In the genomic region with DNA sequence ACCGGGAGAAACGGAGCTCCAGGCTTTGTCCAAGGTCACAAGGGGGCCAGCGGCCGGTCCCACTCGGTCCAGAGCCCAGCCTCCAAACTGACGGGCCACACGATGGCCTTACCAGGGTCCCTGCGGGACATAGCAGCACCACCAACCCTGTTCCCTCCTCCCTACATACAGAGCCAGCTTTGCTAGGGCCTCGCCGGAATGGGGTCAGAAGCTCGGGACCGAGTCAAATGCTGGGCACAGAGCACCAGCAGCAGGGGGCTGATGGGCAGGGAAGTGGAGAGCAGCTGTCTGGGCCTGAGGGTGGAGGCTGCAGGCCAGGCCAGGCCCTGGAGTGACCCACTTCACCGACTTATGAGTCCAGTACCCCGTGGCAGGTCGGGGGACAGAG, we compare ENCODE assay signal across 20 cellular contexts. TPM values are rescaled to one million over a fixed set of nuclear protein-coding genes. Genes with fewer than 3 reads are reported as not detected.
DNase-seq lines count a peak whose midpoint lies in the region; ATAC-seq and TF ChIP-seq lines count a peak whose summit lies in the region.
"Had no signal": no experiment of that assay in that cellular context is flagged by ENCODE, and none has a peak within 500 bp of the region (broad histone marks: within the 10 kb centered on the region; RNA-seq: fewer than 3 reads in every experiment).

No MANE protein-coding gene starts in this region.

- peaks cover 31% of the 10 kb centered on the region for H3K27me3 ChIP-seq in lower lobe of right lung (ENCODE audit: low read depth)
- H3K27me3 ChIP-seq: adrenal gland had no signal

- no peak overlapping the region for H3K27ac Mint-ChIP-seq in stimulated activated naive CD8-positive, alpha-beta T cell treated with anti-CD3 and anti-CD28 coated beads, Interleukin-15, amount 100 ng/mL, for 72 hours
- H3K27ac Mint-ChIP-seq in activated T-helper 1 cell treated with anti-CD3 and anti-CD28 coated beads, Interleukin-12 subunit alpha, Interleukin-12 subunit beta, Interleukin-2, Interleukin-4 antibody, amounts not matched to agents 30 ng/mL and 10 ng/mL and 1 ng/mL, durations not matched to agents 14 hours and 24 hours and 36 hours = no peak overlapping the region
- H3K27ac Mint-ChIP-seq: CD8-positive, alpha-beta T cell; natural killer cell treated with Interleukin-12 subunit alpha and Interleukin-12 subunit beta and Interleukin-15 and Interleukin-18, amount 100 ng/mL, for 72 hours; stimulated activated memory B cell treated with anti-CD40 and anti-IgM and Interleukin-4, amounts not matched to agents 10 μg/mL and 1 μg/mL and 100 μg/mL, for 72 hours had no signal

- no peaks in the 10 kb centered on the region for H3K36me3 Mint-ChIP-seq in activated T-helper 1 cell treated with anti-CD3 and anti-CD28 coated beads, Interleukin-12 subunit alpha, Interleukin-12 subunit beta, Interleukin-2, Interleukin-4 antibody, amounts not matched to agents 30 ng/mL and 10 ng/mL and 1 ng/mL, durations not matched to agents 14 hours and 24 hours and 36 hours (ENCODE audit: low read depth)
- H3K36me3 Mint-ChIP-seq: CD8-positive, alpha-beta T cell; natural killer cell treated with Interleukin-12 subunit alpha and Interleukin-12 subunit beta and Interleukin-15 and Interleukin-18, amount 100 ng/mL, for 72 hours; stimulated activated memory B cell treated with anti-CD40 and anti-IgM and Interleukin-4, amounts not matched to agents 10 μg/mL and 1 μg/mL and 100 μg/mL, for 72 hours had no signal

- no peak overlapping the region for H3K4me3 ChIP-seq in lower lobe of right lung

- peaks cover 6% of the 10 kb centered on the region for H3K4me1 ChIP-seq in lower lobe of right lung

- intact Hi-C loops in lower lobe of right lung (cut with DNase I) = no loop called here
- intact Hi-C loops in activated T-helper 1 cell treated with anti-CD3 and anti-CD28 coated beads, Interleukin-12 subunit alpha, Interleukin-12 subunit beta, Interleukin-2, Interleukin-4 antibody, amounts not matched to agents 30 ng/mL and 10 ng/mL and 1 ng/mL, durations not matched to agents 14 hours and 24 hours and 36 hours (cut with micrococcal nuclease) = loop anchor here (10.0 kb wide), 1 partner anchor 190 kb away; no protein-coding TSS in a partner anchor

- H3K4me3 Mint-ChIP-seq in stimulated activated naive CD8-positive, alpha-beta T cell treated with anti-CD3 and anti-CD28 coated beads, Interleukin-15, amount 100 ng/mL, for 72 hours = peak overlapping the region in 1 of 2 donors; percentile 20
- no peak overlapping the region for H3K4me3 Mint-ChIP-seq in activated T-helper 1 cell treated with anti-CD3 and anti-CD28 coated beads, Interleukin-12 subunit alpha, Interleukin-12 subunit beta, Interleukin-2, Interleukin-4 antibody, amounts not matched to agents 30 ng/mL and 10 ng/mL and 1 ng/mL, durations not matched to agents 14 hours and 24 hours and 36 hours
- H3K4me3 Mint-ChIP-seq: CD8-positive, alpha-beta T cell; natural killer cell treated with Interleukin-12 subunit alpha and Interleukin-12 subunit beta and Interleukin-15 and Interleukin-18, amount 100 ng/mL, for 72 hours; stimulated activated memory B cell treated with anti-CD40 and anti-IgM and Interleukin-4, amounts not matched to agents 10 μg/mL and 1 μg/mL and 100 μg/mL, for 72 hours had no signal

- TF ChIP-seq CTCF in lower lobe of right lung (IDR thresholded peaks at IDR 0.05) = no peak

- H3K9me3 ChIP-seq in lower lobe of right lung = no peaks in the 10 kb centered on the region
- H3K9me3 ChIP-seq: adrenal gland, upper lobe of right lung had no signal

- no peak for DNase-seq in stimulated activated naive CD8-positive, alpha-beta T cell treated with anti-CD3 and anti-CD28 coated beads, Interleukin-15, amount 100 ng/mL, for 72 hours
- no peak for DNase-seq in stimulated activated naive CD8-positive, alpha-beta T cell treated with anti-CD3 and anti-CD28 coated beads, Interleukin-15, Interleukin-2, amounts not matched to agents 100 U/mL and 50 U/mL, for 24 hours
- DNase-seq in lower lobe of right lung = no peak
- DNase-seq in activated T-helper 1 cell treated with anti-CD3 and anti-CD28 coated beads, Interleukin-12 subunit alpha, Interleukin-12 subunit beta, Interleukin-2, Interleukin-4 antibody, amounts not matched to agents 30 ng/mL and 10 ng/mL and 1 ng/mL, durations not matched to agents 14 hours and 24 hours and 36 hours (ENCODE audit: low spot score) = no peak
- DNase-seq in dedifferentiated amniotic fluid mesenchymal stem cell (ENCODE audit: extremely low spot score) = no peak
- DNase-seq in EL = no peak
- DNase-seq: activated effector memory CD4-positive, alpha-beta T cell treated with anti-CD3 and anti-CD28 coated beads, Interleukin-2, amount 50 U/mL, for 16 hours; CD8-positive, alpha-beta T cell; dorsolateral prefrontal cortex; mesenchymal stem cell; NCI-H1105 treated with DMSO at 0.1 percent for 48 hours; NCI-H2171 had no signal

- H3K9me3 Mint-ChIP-seq in stimulated activated naive CD8-positive, alpha-beta T cell treated with anti-CD3 and anti-CD28 coated beads, Interleukin-15, amount 100 ng/mL, for 72 hours = no peaks in the 10 kb centered on the region
- H3K9me3 Mint-ChIP-seq in activated T-helper 1 cell treated with anti-CD3 and anti-CD28 coated beads, Interleukin-12 subunit alpha, Interleukin-12 subunit beta, Interleukin-2, Interleukin-4 antibody, amounts not matched to agents 30 ng/mL and 10 ng/mL and 1 ng/mL, durations not matched to agents 14 hours and 24 hours and 36 hours = no peaks in the 10 kb centered on the region
- H3K9me3 Mint-ChIP-seq: CD8-positive, alpha-beta T cell; natural killer cell treated with Interleukin-12 subunit alpha and Interleukin-12 subunit beta and Interleukin-15 and Interleukin-18, amount 100 ng/mL, for 72 hours; stimulated activated memory B cell treated with anti-CD40 and anti-IgM and Interleukin-4, amounts not matched to agents 10 μg/mL and 1 μg/mL and 100 μg/mL, for 72 hours had no signal

- peaks cover 66% of the 10 kb centered on the region for H3K27me3 Mint-ChIP-seq in stimulated activated naive CD8-positive, alpha-beta T cell treated with anti-CD3 and anti-CD28 coated beads, Interleukin-15, amount 100 ng/mL, for 72 hours
- H3K27me3 Mint-ChIP-seq in activated T-helper 1 cell treated with anti-CD3 and anti-CD28 coated beads, Interleukin-12 subunit alpha, Interleukin-12 subunit beta, Interleukin-2, Interleukin-4 antibody, amounts not matched to agents 30 ng/mL and 10 ng/mL and 1 ng/mL, durations not matched to agents 14 hours and 24 hours and 36 hours (ENCODE audit: insufficient read depth) = peaks cover 32% of the 10 kb centered on the region

- ATAC-seq in stimulated activated naive CD8-positive, alpha-beta T cell treated with anti-CD3 and anti-CD28 coated beads, Interleukin-15, amount 100 ng/mL, for 72 hours = peak; percentile 14
- no peak for ATAC-seq in stimulated activated naive CD8-positive, alpha-beta T cell treated with anti-CD3 and anti-CD28 coated beads, Interleukin-15, Interleukin-2, amounts not matched to agents 100 U/mL and 50 U/mL, for 24 hours
- ATAC-seq in esophagus mucosa (peak; percentile 5), lower lobe of right lung (peak; percentile 3 to 6), GM19452 (IDR thresholded peaks at IDR 0.05; ENCODE audit: unreplicated experiment) (no peak)
- ATAC-seq: activated CD4-positive, CD25-positive, alpha-beta regulatory T cell treated with anti-CD3 and anti-CD28 coated beads, Interleukin-2, amount 50 U/mL, for 24 hours; CD8-positive, alpha-beta T cell had no signal

- H3K4me1 Mint-ChIP-seq in stimulated activated naive CD8-positive, alpha-beta T cell treated with anti-CD3 and anti-CD28 coated beads, Interleukin-15, amount 100 ng/mL, for 72 hours = peaks cover 9% of the 10 kb centered on the region
- no peaks in the 10 kb centered on the region for H3K4me1 Mint-ChIP-seq in activated T-helper 1 cell treated with anti-CD3 and anti-CD28 coated beads, Interleukin-12 subunit alpha, Interleukin-12 subunit beta, Interleukin-2, Interleukin-4 antibody, amounts not matched to agents 30 ng/mL and 10 ng/mL and 1 ng/mL, durations not matched to agents 14 hours and 24 hours and 36 hours (ENCODE audit: low read depth)

- H3K36me3 ChIP-seq in lower lobe of right lung = no peaks in the 10 kb centered on the region
- H3K36me3 ChIP-seq: adrenal gland, cardiac muscle cell, upper lobe of right lung had no signal

- H3K27ac ChIP-seq in lower lobe of right lung = no peak overlapping the region
- H3K27ac ChIP-seq: adrenal gland, cardiac muscle cell, dorsolateral prefrontal cortex had no signal

RNA-seq across cellular contexts. Expression of a gene that starts 14.9 kb away (rescaled TPM):
- total RNA-seq in esophagus mucosa (32.6 TPM), lower lobe of right lung (34.9 TPM)
- 0.12 TPM in 1 of 2 replicates, not detected in the other for total RNA-seq in activated T-helper 1 cell treated with anti-CD3 and anti-CD28 coated beads, Interleukin-12 subunit alpha, Interleukin-12 subunit beta, Interleukin-2, Interleukin-4 antibody, amounts not matched to agents 30 ng/mL and 10 ng/mL and 1 ng/mL, durations not matched to agents 14 hours and 24 hours and 36 hours
- total RNA-seq: CD8-positive, alpha-beta T cell had no signal

Comparison
In these comparisons a context has a peak if more than half of its experiments do, and no peak if none do; other contexts are left out.
1. ATAC-seq: peak in stimulated activated naive CD8-positive, alpha-beta T cell treated with anti-CD3 and anti-CD28 coated beads, Interleukin-15, amount 100 ng/mL, for 72 hours (single experiment), esophagus mucosa (single experiment) and lower lobe of right lung (2 of 2); none in stimulated activated naive CD8-positive, alpha-beta T cell treated with anti-CD3 and anti-CD28 coated beads, Interleukin-15, Interleukin-2, amounts not matched to agents 100 U/mL and 50 U/mL, for 24 hours (single experiment) and GM19452 (single experiment).
2. RNA of a gene that starts 14.9 kb away (total RNA-seq): 34.9 TPM in lower lobe of right lung (single experiment) and 32.6 TPM in esophagus mucosa (single experiment); 0.12 TPM in activated T-helper 1 cell treated with anti-CD3 and anti-CD28 coated beads, Interleukin-12 subunit alpha, Interleukin-12 subunit beta, Interleukin-2, Interleukin-4 antibody, amounts not matched to agents 30 ng/mL and 10 ng/mL and 1 ng/mL, durations not matched to agents 14 hours and 24 hours and 36 hours; every median in the first group is over 10 times any median in the second.